8 cellular contexts compared by ENCODE assay signal in the genomic region with DNA sequence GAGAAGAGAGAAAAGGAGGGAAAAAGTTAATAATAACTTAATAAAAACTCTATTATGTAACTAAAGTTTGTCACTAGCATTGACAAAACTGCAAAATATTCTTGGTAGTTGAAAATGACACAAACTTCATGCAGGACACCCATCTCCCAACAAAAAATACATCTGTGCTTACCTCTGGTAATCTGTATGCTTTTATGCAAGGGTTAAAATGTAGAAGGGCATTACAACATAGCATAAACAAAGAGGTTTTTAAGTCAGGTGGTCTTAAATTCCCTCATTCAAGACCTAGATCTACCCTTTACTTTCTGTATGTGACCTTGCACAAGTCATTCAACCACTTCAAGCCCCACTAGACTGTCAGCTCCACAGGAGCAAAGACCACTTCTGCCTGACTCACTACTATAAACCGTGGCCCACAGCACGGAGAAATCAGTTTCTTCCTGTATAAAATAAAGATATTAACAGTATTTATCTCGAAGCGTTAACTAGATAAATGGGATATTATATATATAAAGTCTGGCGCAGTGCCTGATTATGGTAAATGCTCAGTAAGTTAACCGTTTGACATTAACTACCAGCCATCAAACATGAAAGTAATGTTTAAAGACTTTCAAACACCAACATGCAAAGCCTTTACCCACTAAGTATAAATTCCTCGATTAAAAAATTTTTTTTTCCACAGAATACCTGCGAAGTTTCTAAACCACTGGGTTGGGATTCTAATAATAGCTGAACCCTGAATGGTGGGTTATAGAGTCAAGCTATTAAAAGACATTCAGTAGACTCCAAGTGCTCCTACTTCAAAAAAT. TPM values are rescaled to one million over a fixed set of nuclear protein-coding genes. Genes with fewer than 3 reads are reported as not detected.
DNase-seq lines count a peak whose midpoint lies in the region; ATAC-seq and TF ChIP-seq lines count a peak whose summit lies in the region.

No MANE protein-coding gene starts in this region.

- CTCF ChIA-PET in naive thymus-derived CD4-positive, alpha-beta T cell (lab: Charles Lee) = no interaction called here

- peak overlapping the region; percentile 19 to 98 (median 78) for H3K27ac Mint-ChIP-seq in naive thymus-derived CD4-positive, alpha-beta T cell

- H3K4me3 ChIP-seq in NB4 (ENCODE audit: low read depth, low read length) (peak overlapping the region; percentile 71), coronary artery (peak overlapping the region; percentile 99)
- peak overlapping the region; percentile 54 for H3K4me3 ChIP-seq in naive thymus-derived CD4-positive, alpha-beta T cell (ENCODE audit: low read length)

- intact Hi-C loops in naive thymus-derived CD4-positive, alpha-beta T cell (cut with micrococcal nuclease) = loop anchor here (2.0 to 5.0 kb wide), 2 partner anchors 15 to 463 kb away; no protein-coding TSS in a partner anchor

- peaks cover 0 to 31% (median 18%) of the 10 kb centered on the region in 11 donors for H3K9me3 Mint-ChIP-seq in naive thymus-derived CD4-positive, alpha-beta T cell

- H3K9me3 ChIP-seq in naive thymus-derived CD4-positive, alpha-beta T cell (ENCODE audit: control insufficient read depth in 2 of 3, low read length in 3 of 3) = peaks cover 0 to 18% (median 0%) of the 10 kb centered on the region in 3 experiments

- TF ChIP-seq CTCF in NB4 (IDR thresholded peaks at IDR 0.05; ENCODE audit: low read depth, low read length) (no peak), coronary artery (IDR thresholded peaks at IDR 0.05) (no peak)

- H3K27me3 Mint-ChIP-seq in naive thymus-derived CD4-positive, alpha-beta T cell = no peaks in the 10 kb centered on the region

- peaks cover 0 to 5% (median 0%) of the 10 kb centered on the region in 3 experiments for H3K36me3 ChIP-seq in naive thymus-derived CD4-positive, alpha-beta T cell (ENCODE audit: control insufficient read depth in 2 of 3, insufficient read depth in 3 of 3, low read length in 3 of 3)

- H3K27me3 ChIP-seq in naive thymus-derived CD4-positive, alpha-beta T cell (ENCODE audit: control insufficient read depth in 2 of 2, insufficient read depth in 2 of 2, low read length in 2 of 2) = no peaks in the 10 kb centered on the region

- peak overlapping the region; percentile 99 to 100 for H3K27ac ChIP-seq in coronary artery
- peak overlapping the region; percentile 88 for H3K27ac ChIP-seq in naive thymus-derived CD4-positive, alpha-beta T cell (ENCODE audit: low read depth, low read length)

- TF ChIP-seq POLR2A in NB4 (IDR thresholded peaks at IDR 0.05; ENCODE audit: extremely low read depth, insufficient read length) = no peak

- H3K4me1 ChIP-seq in naive thymus-derived CD4-positive, alpha-beta T cell (ENCODE audit: control insufficient read depth in 2 of 2, insufficient read depth in 2 of 2, low read length in 2 of 2) = peaks cover 8 to 17% of the 10 kb centered on the region in 2 donors

- DNase-seq in EL (peak; percentile 28), NB4 (ENCODE audit: low read depth) (peak; percentile 57), coronary artery (ENCODE audit: low spot score) (no peak), NCI-H187 treated with DMSO at 0.1 percent for 48 hours (lab: John Stamatoyannopoulos, UW) (no peak), islet precursor cell (no peak), NCI-H2171 (lab: John Stamatoyannopoulos, UW) (no peak)
- DNase-seq in naive thymus-derived CD4-positive, alpha-beta T cell = peak in 2 of 9 donors; percentile 5 to 10
- DNase-seq in stimulated activated CD4-positive, alpha-beta T cell treated with anti-CD3 and anti-CD28 coated beads, Interleukin-4, amount 100 ng/mL, for 24 hours = no peak

- peak overlapping the region; percentile 56 to 92 (median 80) for H3K4me3 Mint-ChIP-seq in naive thymus-derived CD4-positive, alpha-beta T cell

- peaks cover 13 to 47% (median 39%) of the 10 kb centered on the region in 7 donors for H3K4me1 Mint-ChIP-seq in naive thymus-derived CD4-positive, alpha-beta T cell

- peaks cover 8 to 28% (median 19%) of the 10 kb centered on the region in 5 donors for H3K36me3 Mint-ChIP-seq in naive thymus-derived CD4-positive, alpha-beta T cell

- no peak for ATAC-seq in naive thymus-derived CD4-positive, alpha-beta T cell

- POLR2A ChIA-PET in naive thymus-derived CD4-positive, alpha-beta T cell (lab: Charles Lee) = interaction anchor here (0.5 to 3.0 kb wide), 7 partner anchors 10 to 1523 kb away, joined by 3 to 42 read pairs (median 3); a partner anchor contains a TSS

RNA-seq across cellular contexts. Expression of a gene that starts 2.0 kb away (rescaled TPM):
- 10 to 100 TPM; 14.2 to 28.4 (median 21.7) TPM for total RNA-seq in naive thymus-derived CD4-positive, alpha-beta T cell
- 1 to 10 TPM; 4.4 to 4.8 TPM for polyA plus RNA-seq in naive thymus-derived CD4-positive, alpha-beta T cell

Comparison
In these comparisons a context has a peak if more than half of its experiments do, and no peak if none do; other contexts are left out.
1. DNase-seq: peak in EL (single experiment) and NB4 (single experiment); none in coronary artery (single experiment), NCI-H187 treated with DMSO at 0.1 percent for 48 hours (single experiment), islet precursor cell (single experiment), NCI-H2171 (single experiment) and stimulated activated CD4-positive, alpha-beta T cell treated with anti-CD3 and anti-CD28 coated beads, Interleukin-4, amount 100 ng/mL, for 24 hours (single experiment).
2. Peak in every context shown above with its lines, with median percentiles within 50 percentile points of each other: H3K4me3 ChIP-seq.